ENCODE assay signal across 20 cellular contexts in the genomic region with DNA sequence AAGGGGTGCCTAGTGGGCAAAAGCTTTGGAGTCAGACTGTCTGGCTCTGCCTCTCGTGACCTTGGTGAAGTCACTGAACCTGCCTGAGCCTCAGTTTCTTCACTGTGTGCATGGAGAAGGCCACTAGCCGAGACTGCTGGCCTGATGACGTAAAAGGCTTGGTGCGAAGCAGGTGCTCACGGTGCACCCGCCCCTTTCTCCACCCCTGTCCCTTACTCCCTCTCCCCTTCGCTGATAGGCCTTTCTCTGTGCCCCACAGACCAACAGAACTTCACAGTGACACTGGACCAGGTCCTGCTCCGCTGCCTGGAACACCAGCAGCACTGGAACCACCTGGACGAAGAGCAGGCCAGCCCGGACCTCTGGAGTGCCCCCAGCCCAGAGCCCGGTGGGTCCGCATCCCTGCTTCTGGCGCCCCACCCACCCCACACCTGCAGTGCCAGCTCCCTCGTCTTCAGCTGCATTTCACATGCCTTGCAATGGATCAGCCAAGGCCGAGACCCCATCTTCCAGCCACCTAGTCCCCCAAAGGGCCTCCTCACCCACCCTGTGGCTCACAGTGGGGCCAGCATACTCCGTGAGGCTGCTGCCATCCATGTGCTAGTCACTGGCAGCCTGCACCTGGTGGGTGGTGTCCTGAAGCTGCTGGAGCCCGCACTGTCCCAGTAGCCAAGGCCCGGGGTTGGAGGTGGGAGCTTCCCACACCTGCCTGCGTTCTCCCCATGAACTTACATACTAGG. TPM values are rescaled to one million over a fixed set of nuclear protein-coding genes. Genes with fewer than 3 reads are reported as not detected.
DNase-seq lines count a peak whose midpoint lies in the region; ATAC-seq, FAIRE-seq and TF ChIP-seq lines count a peak whose summit lies in the region.
"Had no signal": no experiment of that assay in that cellular context is flagged by ENCODE, and none has a peak within 500 bp of the region (broad histone marks: within the 10 kb centered on the region; RNA-seq: fewer than 3 reads in every experiment).

No MANE protein-coding gene starts in this region.

- DNase-seq in natural killer cell treated with Interleukin-12 subunit alpha and Interleukin-12 subunit beta and Interleukin-15 and Interleukin-18, amount 100 ng/mL, for 72 hours (ENCODE audit: low spot score): peak; percentile 53
- no peak for DNase-seq in natural killer cell
- no peak for DNase-seq in GM12878 (ENCODE audit: low read depth, low spot score)
- peak; percentile 45 to 71 (median 68) for DNase-seq in right cardiac atrium
- no peak for DNase-seq in tibial nerve (ENCODE audit: low spot score in 2 of 2)
- DNase-seq in SHP77 treated with DMSO at 0.1 percent for 48 hours (lab: John Stamatoyannopoulos, UW): no peak
- no peak for DNase-seq in gastrocnemius medialis
- no peak for DNase-seq in left lung
- DNase-seq: AML-193; CD4-positive, alpha-beta T cell; EL; HCEC 1CT; KBM-7; NCI-H1417 treated with DMSO at 0.1 percent for 48 hours; NCI-H1930; NCI-H2171; NCI-H446; NCI-H774; PC-9 had no signal

- TF ChIP-seq EP300 in GM12878 (IDR thresholded peaks at IDR 0.05; ENCODE audit: borderline replicate concordance in 1 of 2, control insufficient read depth in 1 of 2, low read depth in 2 of 2, low read length in 2 of 2): no peak
- TF ChIP-seq EP300 in tibial nerve (IDR thresholded peaks at IDR 0.05): no peak

- TF ChIP-seq CTCF in natural killer cell (IDR thresholded peaks at IDR 0.05) (no peak), GM12878 (IDR thresholded peaks at IDR 0.05 in 2 of 3, conservative IDR thresholded peaks at IDR 0.05 in 1 of 3; ENCODE audit: control insufficient read depth in 2 of 3, extremely low read depth in 1 of 3, insufficient read depth in 1 of 3, low read depth in 3 of 3, low read length in 3 of 3) (no peak), tibial nerve (IDR thresholded peaks at IDR 0.05) (no peak), gastrocnemius medialis (IDR thresholded peaks at IDR 0.05 in 4 of 5, conservative IDR thresholded peaks at IDR 0.05 in 1 of 5) (no peak), left lung (IDR thresholded peaks at IDR 0.05) (no peak)

- no peak overlapping the region for H3K27ac Mint-ChIP-seq in natural killer cell treated with Interleukin-12 subunit alpha and Interleukin-12 subunit beta and Interleukin-15 and Interleukin-18, amount 100 ng/mL, for 72 hours
- H3K27ac Mint-ChIP-seq in natural killer cell: no peak overlapping the region
- H3K27ac Mint-ChIP-seq: CD4-positive, alpha-beta T cell had no signal

- in situ Hi-C loops in GM12878 (cut with MboI): no loop called here
- in situ Hi-C loops in gastrocnemius medialis (cut with MboI; ENCODE audit: low sequenced_read_pairs in 4 of 4): no loop called here

- H3K9me3 Mint-ChIP-seq in natural killer cell treated with Interleukin-12 subunit alpha and Interleukin-12 subunit beta and Interleukin-15 and Interleukin-18, amount 100 ng/mL, for 72 hours: no peaks in the 10 kb centered on the region
- H3K9me3 Mint-ChIP-seq in natural killer cell: no peaks in the 10 kb centered on the region
- H3K9me3 Mint-ChIP-seq: CD4-positive, alpha-beta T cell had no signal

- H3K27me3 ChIP-seq in GM12878 (replicated peaks in 1 of 2; ENCODE audit: control insufficient read depth in 2 of 2, insufficient read depth in 2 of 2, low read length in 1 of 2): no peaks in the 10 kb centered on the region
- H3K27me3 ChIP-seq in right cardiac atrium (ENCODE audit: control insufficient read depth, insufficient read depth): no peaks in the 10 kb centered on the region
- no peaks in the 10 kb centered on the region for H3K27me3 ChIP-seq in tibial nerve
- no peaks in the 10 kb centered on the region for H3K27me3 ChIP-seq in gastrocnemius medialis
- H3K27me3 ChIP-seq in left lung: no peaks in the 10 kb centered on the region

- BruUV-seq in GM12878 (replicated peaks; lab: Mats Ljungman, UMichigan): no TSS peak

- no peaks in the 10 kb centered on the region for H3K9me3 ChIP-seq in GM12878 (replicated peaks; ENCODE audit: control insufficient read depth, insufficient read depth, low read length)
- no peaks in the 10 kb centered on the region for H3K9me3 ChIP-seq in right cardiac atrium (ENCODE audit: control insufficient read depth, low read length)
- H3K9me3 ChIP-seq in tibial nerve: no peaks in the 10 kb centered on the region
- H3K9me3 ChIP-seq in gastrocnemius medialis: no peaks in the 10 kb centered on the region
- no peaks in the 10 kb centered on the region for H3K9me3 ChIP-seq in left lung
- H3K9me3 ChIP-seq: SK-N-SH had no signal

- intact Hi-C loops in natural killer cell (cut with micrococcal nuclease) (no loop called here), GM12878 (cut with micrococcal nuclease; ENCODE audit: unreplicated experiment) (no loop called here), right cardiac atrium (cut with DNase I) (no loop called here), gastrocnemius medialis (cut with DNase I; ENCODE audit: low total_unique reads) (no loop called here), left lung (cut with DNase I) (no loop called here)

- no peak for FAIRE-seq in GM12878 (lab: Jason Lieb, UNC)

- H3K4me3 Mint-ChIP-seq in natural killer cell treated with Interleukin-12 subunit alpha and Interleukin-12 subunit beta and Interleukin-15 and Interleukin-18, amount 100 ng/mL, for 72 hours: no peak overlapping the region
- H3K4me3 Mint-ChIP-seq in natural killer cell: no peak overlapping the region
- H3K4me3 Mint-ChIP-seq: CD4-positive, alpha-beta T cell had no signal

- H2AFZ ChIP-seq in GM12878 (ENCODE audit: control insufficient read depth, low read depth, low read length): no peak overlapping the region
- H2AFZ ChIP-seq: PC-9 had no signal

- WGBS in GM12878 (ENCODE audit: insufficient coverage, insufficient replicate concordance, low lambda C conversion rate, missing lambda C conversion rate): 94% methylated on average over 19 of the region's 19 CpGs
- WGBS in right cardiac atrium: 74% methylated on average over 19 of the region's 19 CpGs
- WGBS in tibial nerve, 2 donors: 81 to 84% methylated on average over 11 to 19 of the region's 19 CpGs

- H3K4me1 ChIP-seq in GM12878 (ENCODE audit: control insufficient read depth, insufficient read depth, low read length) (no peaks in the 10 kb centered on the region), right cardiac atrium (ENCODE audit: control insufficient read depth, insufficient read depth, low read length) (peaks cover 3% of the 10 kb centered on the region), tibial nerve (peaks cover 0 to 67% (median 15%) of the 10 kb centered on the region in 4 donors), gastrocnemius medialis (peaks cover 6 to 7% of the 10 kb centered on the region in 2 donors), left lung (peaks cover 0 to 7% of the 10 kb centered on the region in 2 donors)

- no peak overlapping the region for H3K4me2 ChIP-seq in GM12878 (ENCODE audit: control insufficient read depth, insufficient read depth)
- H3K4me2 ChIP-seq: PC-9, SK-N-SH had no signal

- no peaks in the 10 kb centered on the region for H3K27me3 Mint-ChIP-seq in natural killer cell treated with Interleukin-12 subunit alpha and Interleukin-12 subunit beta and Interleukin-15 and Interleukin-18, amount 100 ng/mL, for 72 hours
- no peaks in the 10 kb centered on the region for H3K27me3 Mint-ChIP-seq in natural killer cell (ENCODE audit: low read depth in 2 of 2)
- H3K27me3 Mint-ChIP-seq: CD4-positive, alpha-beta T cell had no signal

- SMC1A ChIA-PET in GM12878 (lab: Charles Lee; ENCODE audit: uncharacterized antibody, unreplicated experiment): no interaction called here

- no peak for TF ChIP-seq RAD21 in GM12878 (IDR thresholded peaks at IDR 0.05; ENCODE audit: insufficient read depth, low read depth, low read length)

- RAD21 ChIA-PET in GM12878 (lab: Charles Lee; ENCODE audit: unreplicated experiment): no interaction called here

- H3K27ac ChIP-seq in GM12878 (ENCODE audit: control insufficient read depth, insufficient read depth) (no peak overlapping the region), right cardiac atrium (ENCODE audit: low read length) (no peak overlapping the region), tibial nerve (peak overlapping the region in 3 of 4 donors; percentile 4 to 66 (median 53)), gastrocnemius medialis (peak overlapping the region in 1 of 4 donors; percentile 4), left lung (peak overlapping the region in 1 of 2 donors; percentile 30)
- H3K27ac ChIP-seq: PC-9 had no signal

- POLR2A ChIA-PET in GM12878 (lab: Charles Lee): no interaction called here

- H3K36me3 Mint-ChIP-seq in natural killer cell treated with Interleukin-12 subunit alpha and Interleukin-12 subunit beta and Interleukin-15 and Interleukin-18, amount 100 ng/mL, for 72 hours: no peaks in the 10 kb centered on the region
- H3K36me3 Mint-ChIP-seq in natural killer cell: no peaks in the 10 kb centered on the region

- CTCF ChIA-PET in GM12878 (lab: Yijun Ruan, JAX): no interaction called here

- no peak for ATAC-seq in natural killer cell treated with Interleukin-12 subunit alpha and Interleukin-12 subunit beta and Interleukin-15 and Interleukin-18, amount 100 ng/mL, for 72 hours
- ATAC-seq in natural killer cell: no peak
- no peak for ATAC-seq in GM12878
- peak; percentile 1 to 5 for ATAC-seq in right cardiac atrium
- no peak for ATAC-seq in gastrocnemius medialis
- ATAC-seq in left lung: no peak

- H3K79me2 ChIP-seq in GM12878 (ENCODE audit: control insufficient read depth, insufficient read depth, low read length): no peaks in the 10 kb centered on the region

- peak; percentile 51; the same call in 1 of the 2 replicates for TF ChIP-seq POLR2A in GM12878 (IDR thresholded peaks at IDR 0.05; ENCODE audit: low read depth, low read length)
- no peak for TF ChIP-seq POLR2A in tibial nerve (IDR thresholded peaks at IDR 0.05)
- TF ChIP-seq POLR2A in gastrocnemius medialis (IDR thresholded peaks at IDR 0.05): no peak

- H3K4me1 Mint-ChIP-seq in natural killer cell treated with Interleukin-12 subunit alpha and Interleukin-12 subunit beta and Interleukin-15 and Interleukin-18, amount 100 ng/mL, for 72 hours (ENCODE audit: low read depth in 2 of 2): no peaks in the 10 kb centered on the region
- no peaks in the 10 kb centered on the region for H3K4me1 Mint-ChIP-seq in natural killer cell

- no peak overlapping the region for H3K9ac ChIP-seq in GM12878 (ENCODE audit: control insufficient read depth, insufficient read depth, low read length)
- H3K9ac ChIP-seq: SK-N-SH had no signal

- H3K4me3 ChIP-seq in GM12878 (no peak overlapping the region), right cardiac atrium (ENCODE audit: low read length) (no peak overlapping the region), tibial nerve (no peak overlapping the region), gastrocnemius medialis (no peak overlapping the region), left lung (no peak overlapping the region)
- H3K4me3 ChIP-seq: PC-9 had no signal

- H4K20me1 ChIP-seq in GM12878 (ENCODE audit: control insufficient read depth, insufficient read depth): no peaks in the 10 kb centered on the region; the same call in 1 of the 2 replicates

- H3K36me3 ChIP-seq in GM12878 (ENCODE audit: control insufficient read depth in 2 of 2, insufficient read depth in 2 of 2, low read length in 1 of 2) (peaks cover 3 to 28% of the 10 kb centered on the region in 2 experiments; a peak in 3 of 4 replicates), tibial nerve (peaks cover 7 to 99% (median 20%) of the 10 kb centered on the region in 3 donors), gastrocnemius medialis (peaks cover 0 to 80% of the 10 kb centered on the region in 2 donors), left lung (peaks cover 0 to 97% of the 10 kb centered on the region in 2 donors)

RNA-seq across cellular contexts. Expression of gene FPGS, which starts 10.4 kb away (rescaled TPM):
- 100 to 1,000 TPM in 1 of 2 donors, 10 to 100 TPM in 1; 96.0 to 150 TPM for total RNA-seq in natural killer cell treated with Interleukin-12 subunit alpha and Interleukin-12 subunit beta and Interleukin-15 and Interleukin-18, amount 100 ng/mL, for 72 hours
- total RNA-seq in natural killer cell (100 to 1,000 TPM in 2 of 3 donors, 10 to 100 TPM in 1; 99.1 to 108 (median 107) TPM), GM12878 (2014; rRNA removed) (62.8 and 79.6 TPM in 2 replicates), GM12878 (2014; rRNA removed; fragmentation: Illumina TruSeq; extraction: Trizol) (43.3 and 44.4 TPM in 2 replicates), GM12878 (2021) (89.3 and 98.3 TPM in 2 replicates), right cardiac atrium (10 to 100 TPM; 34.1 to 53.1 (median 45.6) TPM), tibial nerve (100 to 1,000 TPM; 136 to 309 (median 143) TPM), gastrocnemius medialis (10 to 100 TPM; 36.4 to 87.6 (median 47.7) TPM), left lung (10 to 100 TPM; 59.3 to 97.4 TPM)
- 131 and 132 TPM in 2 replicates for total RNA-seq in GM12878 (2013; cell fraction: nucleolus; rRNA removed)
- 30.5 TPM for polyA plus RNA-seq in GM12878 (2011; ENCODE audit: low read depth)
- polyA plus RNA-seq in GM12878 (2011; rRNA removed) (34.1 and 64.4 TPM in 2 replicates), GM12878 (2014; fragmentation: Illumina TruSeq; extraction: Trizol) (49.0 and 81.2 TPM in 2 replicates), GM12878 (2014; fragmentation: Nextera tagmentation; extraction: Ambion mirVana) (1 to 10 TPM; 1.2 to 8.2 TPM), GM12878 (2014; rRNA removed) (88.1 and 95.0 TPM in 2 replicates), GM12878 (2016; fragmentation: Nextera tagmentation; extraction: Ambion mirVana) (100 to 1,000 TPM; 112 to 127 TPM), right cardiac atrium (30.1 TPM)
- polyA plus RNA-seq in GM12878 (2011; cell fraction: cytosol; rRNA removed): 91.2 and 99.0 TPM in 2 replicates
- polyA plus RNA-seq in GM12878 (2011; cell fraction: nucleus; rRNA removed): 158 and 216 TPM in 2 replicates
- 47.6 and 62.7 TPM in 2 replicates for polyA plus RNA-seq in GM12878 (2012)
- polyA minus RNA-seq in GM12878 (2011; rRNA and poly(A)+ RNA removed): 61.6 and 82.1 TPM in 2 replicates
- 29.7 and 45.3 TPM in 2 replicates for polyA minus RNA-seq in GM12878 (2011; cell fraction: cytosol; rRNA and poly(A)+ RNA removed)
- 25.9 and 46.4 TPM in 2 replicates for polyA minus RNA-seq in GM12878 (2011; cell fraction: nucleus; rRNA and poly(A)+ RNA removed)

RNA-seq across cellular contexts. Expression of gene CDK9, which starts 27.3 kb away (rescaled TPM):
- 100 to 1,000 TPM; 119 to 132 TPM for total RNA-seq in natural killer cell treated with Interleukin-12 subunit alpha and Interleukin-12 subunit beta and Interleukin-15 and Interleukin-18, amount 100 ng/mL, for 72 hours
- total RNA-seq in natural killer cell: 100 to 1,000 TPM; 181 to 207 (median 188) TPM
- 59.1 and 66.1 TPM in 2 replicates for total RNA-seq in GM12878 (2013; cell fraction: nucleolus; rRNA removed)
- 33.6 and 34.3 TPM in 2 replicates for total RNA-seq in GM12878 (2014; rRNA removed)
- total RNA-seq in GM12878 (2014; rRNA removed; fragmentation: Illumina TruSeq; extraction: Trizol): 24.5 and 25.2 TPM in 2 replicates
- total RNA-seq in GM12878 (2021): 86.3 and 92.6 TPM in 2 replicates
- polyA plus RNA-seq in GM12878 (2011; ENCODE audit: low read depth): 20.6 TPM
- polyA plus RNA-seq in GM12878 (2011; rRNA removed): 30.3 and 46.5 TPM in 2 replicates
- 51.1 and 55.6 TPM in 2 replicates for polyA plus RNA-seq in GM12878 (2011; cell fraction: cytosol; rRNA removed)
- 219 and 246 TPM in 2 replicates for polyA plus RNA-seq in GM12878 (2011; cell fraction: nucleus; rRNA removed)
- 44.8 and 52.0 TPM in 2 replicates for polyA plus RNA-seq in GM12878 (2012)
- 41.7 and 57.0 TPM in 2 replicates for polyA plus RNA-seq in GM12878 (2014; fragmentation: Illumina TruSeq; extraction: Trizol)
- 1 to 10 TPM; 7.3 to 9.6 TPM for polyA plus RNA-seq in GM12878 (2014; fragmentation: Nextera tagmentation; extraction: Ambion mirVana)
- 56.7 and 59.9 TPM in 2 replicates for polyA plus RNA-seq in GM12878 (2014; rRNA removed)
- 10 to 100 TPM; 80.9 to 85.5 TPM for polyA plus RNA-seq in GM12878 (2016; fragmentation: Nextera tagmentation; extraction: Ambion mirVana)
- 59.7 and 75.9 TPM in 2 replicates for polyA minus RNA-seq in GM12878 (2011; rRNA and poly(A)+ RNA removed)
- 26.9 TPM in 2 replicates for polyA minus RNA-seq in GM12878 (2011; cell fraction: cytosol; rRNA and poly(A)+ RNA removed)
- polyA minus RNA-seq in GM12878 (2011; cell fraction: nucleus; rRNA and poly(A)+ RNA removed): 35.4 and 52.2 TPM in 2 replicates
- 10 to 100 TPM; 49.0 to 62.5 (median 58.6) TPM for total RNA-seq in right cardiac atrium
- polyA plus RNA-seq in right cardiac atrium: 37.3 TPM
- 100 to 1,000 TPM in 2 of 4 donors, 10 to 100 TPM in 2; 66.6 to 112 (median 87.6) TPM for total RNA-seq in tibial nerve
- total RNA-seq in gastrocnemius medialis: 10 to 100 TPM; 50.3 to 71.2 (median 51.2) TPM
- total RNA-seq in left lung: 10 to 100 TPM; 78.8 to 83.4 TPM

RNA-seq across cellular contexts. Expression of gene SH2D3C, which starts 34.6 kb away (rescaled TPM):
- total RNA-seq in natural killer cell treated with Interleukin-12 subunit alpha and Interleukin-12 subunit beta and Interleukin-15 and Interleukin-18, amount 100 ng/mL, for 72 hours: 10 to 100 TPM; 23.9 to 29.1 TPM
- total RNA-seq in natural killer cell (10 to 100 TPM; 42.8 to 86.8 (median 56.6) TPM), GM12878 (2014; rRNA removed) (16.1 and 19.0 TPM in 2 replicates), GM12878 (2014; rRNA removed; fragmentation: Illumina TruSeq; extraction: Trizol) (8.4 and 9.0 TPM in 2 replicates), GM12878 (2021) (21.0 and 23.5 TPM in 2 replicates), right cardiac atrium (10 to 100 TPM in 3 of 4 donors, 1 to 10 TPM in 1; 9.4 to 15.5 (median 12.7) TPM), tibial nerve (10 to 100 TPM in 3 of 4 donors, 1 to 10 TPM in 1; 4.2 to 18.9 (median 13.4) TPM), gastrocnemius medialis (1 to 10 TPM; 4.7 to 8.1 (median 5.2) TPM), left lung (10 to 100 TPM; 21.7 to 41.9 TPM)
- 28.6 and 33.2 TPM in 2 replicates for total RNA-seq in GM12878 (2013; cell fraction: nucleolus; rRNA removed)
- polyA plus RNA-seq in GM12878 (2011; ENCODE audit: low read depth): 11.2 TPM
- polyA plus RNA-seq in GM12878 (2011; rRNA removed) (3.2 and 13.5 TPM in 2 replicates), GM12878 (2014; fragmentation: Illumina TruSeq; extraction: Trizol) (4.4 and 11.6 TPM in 2 replicates), GM12878 (2014; fragmentation: Nextera tagmentation; extraction: Ambion mirVana) (1 to 10 TPM; 1.2 to 1.9 TPM), GM12878 (2014; rRNA removed) (19.5 and 25.2 TPM in 2 replicates), GM12878 (2016; fragmentation: Nextera tagmentation; extraction: Ambion mirVana) (10 to 100 TPM; 20.7 to 23.2 TPM), right cardiac atrium (17.4 TPM)
- polyA plus RNA-seq in GM12878 (2011; cell fraction: cytosol; rRNA removed): 18.5 and 20.4 TPM in 2 replicates
- polyA plus RNA-seq in GM12878 (2011; cell fraction: nucleus; rRNA removed): 32.4 and 46.4 TPM in 2 replicates
- polyA plus RNA-seq in GM12878 (2012): 17.4 and 22.8 TPM in 2 replicates
- polyA minus RNA-seq in GM12878 (2011; rRNA and poly(A)+ RNA removed): 30.6 and 32.1 TPM in 2 replicates
- polyA minus RNA-seq in GM12878 (2011; cell fraction: cytosol; rRNA and poly(A)+ RNA removed): 13.5 and 19.3 TPM in 2 replicates
- 10.2 and 18.5 TPM in 2 replicates for polyA minus RNA-seq in GM12878 (2011; cell fraction: nucleus; rRNA and poly(A)+ RNA removed)

RNA-seq across cellular contexts. Expression of gene ENG, which starts 41.4 kb away (rescaled TPM):
- total RNA-seq in natural killer cell treated with Interleukin-12 subunit alpha and Interleukin-12 subunit beta and Interleukin-15 and Interleukin-18, amount 100 ng/mL, for 72 hours: 10 to 100 TPM; 12.7 to 34.1 TPM
- total RNA-seq in natural killer cell: 10 to 100 TPM in 2 of 3 donors, 1 to 10 TPM in 1; 8.5 to 13.6 (median 12.3) TPM
- total RNA-seq in GM12878 (2013; cell fraction: nucleolus; rRNA removed): 4.0 and 5.4 TPM in 2 replicates
- total RNA-seq in GM12878 (2014; rRNA removed): 0.60 and 0.79 TPM in 2 replicates
- total RNA-seq in GM12878 (2014; rRNA removed; fragmentation: Illumina TruSeq; extraction: Trizol): 0.64 and 1.0 TPM in 2 replicates
- 9.1 and 10.1 TPM in 2 replicates for total RNA-seq in GM12878 (2021)
- 1.8 TPM for polyA plus RNA-seq in GM12878 (2011; ENCODE audit: low read depth)
- polyA plus RNA-seq in GM12878 (2011; rRNA removed): 0.16 and 0.18 TPM in 2 replicates
- 0.37 and 0.43 TPM in 2 replicates for polyA plus RNA-seq in GM12878 (2011; cell fraction: cytosol; rRNA removed)
- polyA plus RNA-seq in GM12878 (2011; cell fraction: nucleus; rRNA removed): 1.2 and 1.6 TPM in 2 replicates
- 4.8 and 5.9 TPM in 2 replicates for polyA plus RNA-seq in GM12878 (2012)
- polyA plus RNA-seq in GM12878 (2014; fragmentation: Illumina TruSeq; extraction: Trizol): 0.98 and 3.0 TPM in 2 replicates
- polyA plus RNA-seq in GM12878 (2014; fragmentation: Nextera tagmentation; extraction: Ambion mirVana): under 1 TPM; 0.14 to 0.24 TPM
- polyA plus RNA-seq in GM12878 (2014; rRNA removed): 3.3 and 4.2 TPM in 2 replicates
- 1 to 10 TPM; 4.2 to 5.0 TPM for polyA plus RNA-seq in GM12878 (2016; fragmentation: Nextera tagmentation; extraction: Ambion mirVana)
- 0.15 and 0.41 TPM in 2 replicates for polyA minus RNA-seq in GM12878 (2011; rRNA and poly(A)+ RNA removed)
- polyA minus RNA-seq in GM12878 (2011; cell fraction: cytosol; rRNA and poly(A)+ RNA removed): 1.2 and 2.0 TPM in 2 replicates
- polyA minus RNA-seq in GM12878 (2011; cell fraction: nucleus; rRNA and poly(A)+ RNA removed): 0.12 and 0.67 TPM in 2 replicates
- total RNA-seq in right cardiac atrium: 100 to 1,000 TPM; 275 to 462 (median 364) TPM
- polyA plus RNA-seq in right cardiac atrium: 362 TPM
- total RNA-seq in tibial nerve: 100 to 1,000 TPM in 1 of 4 donors, 10 to 100 TPM in 3; 24.9 to 137 (median 85.6) TPM
- 10 to 100 TPM; 27.4 to 49.8 (median 32.6) TPM for total RNA-seq in gastrocnemius medialis
- 100 to 1,000 TPM; 173 to 354 TPM for total RNA-seq in left lung

Comparison
In these comparisons a context has a peak if more than half of its experiments do, and no peak if none do; other contexts are left out.
1. DNase-seq: peak in natural killer cell treated with Interleukin-12 subunit alpha and Interleukin-12 subunit beta and Interleukin-15 and Interleukin-18, amount 100 ng/mL, for 72 hours (single experiment) and right cardiac atrium (3 of 3); none in natural killer cell (single experiment), GM12878 (single experiment), tibial nerve (0 of 2), SHP77 treated with DMSO at 0.1 percent for 48 hours (single experiment), gastrocnemius medialis (0 of 2) and left lung (0 of 2).
2. ATAC-seq: peak in right cardiac atrium (2 of 2); none in natural killer cell treated with Interleukin-12 subunit alpha and Interleukin-12 subunit beta and Interleukin-15 and Interleukin-18, amount 100 ng/mL, for 72 hours (0 of 2), natural killer cell (0 of 3), GM12878 (single experiment), gastrocnemius medialis (0 of 2) and left lung (single experiment).
3. H3K27ac ChIP-seq: peak in tibial nerve (3 of 4); none in GM12878 (single experiment) and right cardiac atrium (single experiment).